15 cellular contexts compared by ENCODE assay signal in the genomic region with DNA sequence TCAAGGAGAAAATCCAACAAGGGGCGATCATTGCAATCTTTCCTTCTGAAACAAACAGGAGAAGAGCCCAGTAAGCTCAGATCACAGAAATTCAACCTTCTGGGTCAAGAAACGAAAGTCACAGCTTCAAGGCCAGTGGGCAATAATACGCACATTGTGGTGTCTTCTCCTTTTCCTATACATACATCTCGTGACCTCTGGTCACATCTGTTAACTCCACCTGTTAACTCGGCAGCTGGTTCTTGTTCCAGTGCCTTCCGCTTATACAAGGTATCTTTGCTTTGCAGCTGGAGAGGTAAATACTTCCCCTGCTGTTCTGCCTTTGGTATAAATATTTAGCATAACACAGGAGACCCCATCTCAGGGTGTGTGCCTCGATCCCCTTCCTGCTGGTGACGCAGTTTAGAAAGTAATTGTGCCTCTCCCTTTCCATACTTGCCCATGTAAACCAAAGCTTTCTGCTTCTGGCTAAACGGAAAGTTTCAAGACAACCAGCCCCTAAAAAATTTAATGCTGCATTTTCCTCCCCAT.
"Had no signal": no experiment of that assay in that cellular context is flagged by ENCODE, and none has a peak within 500 bp of the region (broad histone marks: within the 10 kb centered on the region; RNA-seq: fewer than 3 reads in every experiment).

No MANE protein-coding gene starts in this region.

- H3K27me3 ChIP-seq: colonic mucosa, hepatocyte, neutrophil, sigmoid colon had no signal

- H3K4me2 ChIP-seq: hepatocyte had no signal

- H3K27ac ChIP-seq: colonic mucosa, hepatocyte, neutrophil, sigmoid colon, skin epidermis had no signal

- H3K27me3 Mint-ChIP-seq: naive B cell had no signal

- H3K4me3 ChIP-seq: colonic mucosa, hepatocyte, sigmoid colon, skin epidermis had no signal

- H3K27ac Mint-ChIP-seq: nephron had no signal

- H3K36me3 Mint-ChIP-seq: naive B cell had no signal

- H3K4me1 ChIP-seq: colonic mucosa had no signal

- H2AFZ ChIP-seq: hepatocyte had no signal

- DNase-seq: colonic mucosa; dermis blood vessel endothelial cell; foreskin melanocyte; head of caudate nucleus; left colon; mesendoderm; naive B cell; posterior cingulate gyrus; sigmoid colon; stimulated activated naive CD4-positive, alpha-beta T cell treated with Interleukin-2 at 50 U/mL for 16 hours; trophoblast cell had no signal

- H3K4me1 Mint-ChIP-seq: naive B cell, nephron had no signal

- ATAC-seq: left colon had no signal

- H3K36me3 ChIP-seq: colonic mucosa, neutrophil had no signal

- H3K9me3 ChIP-seq: colonic mucosa had no signal

- H3K4me3 Mint-ChIP-seq: naive B cell, nephron had no signal

- H3K79me2 ChIP-seq: hepatocyte had no signal
